In the genomic region with DNA sequence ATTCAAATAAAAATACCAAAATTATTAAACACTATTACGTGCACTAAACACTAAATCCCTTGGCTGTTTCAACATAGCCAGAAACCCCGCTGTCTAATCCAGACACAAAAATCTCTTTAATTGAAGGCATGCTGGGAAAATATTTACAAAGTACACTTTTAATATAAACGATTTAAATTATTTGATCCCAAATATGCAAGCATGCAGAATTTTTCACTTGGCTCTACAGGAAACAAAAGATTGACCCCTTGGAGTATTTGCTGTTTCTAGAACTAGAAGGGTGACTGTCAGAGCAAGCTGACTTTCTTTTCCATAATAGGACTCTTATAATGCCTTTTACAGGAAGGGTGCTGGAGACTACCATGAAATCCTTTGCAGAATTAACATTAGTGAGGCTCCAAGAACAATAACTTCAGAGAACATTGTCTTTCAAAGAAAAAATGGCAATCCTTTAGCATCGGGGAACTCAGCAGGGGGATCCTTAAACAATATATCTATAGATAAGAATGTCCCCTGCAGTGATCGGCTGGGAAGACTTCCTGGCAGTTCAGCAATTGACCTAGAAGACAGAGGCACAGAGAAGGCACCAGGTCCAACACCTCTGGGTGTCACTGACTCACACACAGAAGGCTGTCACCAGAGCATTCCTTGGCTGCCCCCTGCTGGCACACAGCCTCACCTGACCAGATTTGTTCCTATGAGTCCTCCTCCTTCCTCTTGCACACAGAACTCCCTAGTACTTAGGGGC, we compare ENCODE assay signal across 8 cellular contexts. TPM values are rescaled to one million over a fixed set of nuclear protein-coding genes. Genes with fewer than 3 reads are reported as not detected.
DNase-seq lines count a peak whose midpoint lies in the region; ATAC-seq, FAIRE-seq and TF ChIP-seq lines count a peak whose summit lies in the region.

No MANE protein-coding gene starts in this region.

- peaks cover 92% of the 10 kb centered on the region for H3K36me3 Mint-ChIP-seq in activated B cell treated with CpG ODN at 0.5 μM for 24 hours (ENCODE audit: low read depth)

- H3K4me3 ChIP-seq in A549 = no peak overlapping the region
- H3K4me3 ChIP-seq in lower leg skin (ENCODE audit: low read depth, poor library complexity, severe bottlenecking) = no peak overlapping the region

- no peak overlapping the region for H3K4me3 Mint-ChIP-seq in activated B cell treated with CpG ODN at 0.5 μM for 24 hours

- peak; percentile 88 to 95; a peak in 5 of 6 replicates for ATAC-seq in A549
- ATAC-seq in GM18498 (IDR thresholded peaks at IDR 0.05; ENCODE audit: unreplicated experiment) = peak; percentile 98
- ATAC-seq in HG02884 (IDR thresholded peaks at IDR 0.05; ENCODE audit: unreplicated experiment) = peak; percentile 97
- ATAC-seq in activated B cell treated with CpG ODN at 0.5 μM for 24 hours (ENCODE audit: low read depth) = peak; percentile 92

- no peak overlapping the region for H3K4me2 ChIP-seq in A549

- TF ChIP-seq RAD21 in A549 (conservative IDR thresholded peaks at IDR 0.05 in 1 of 2, IDR thresholded peaks at IDR 0.05 in 1 of 2) = peak; percentile 59 to 67

- CTCF ChIA-PET in A549 (lab: Yijun Ruan, JAX) = interaction anchor here (0.8 to 3.1 kb wide), 7 partner anchors 9 to 186 kb away, joined by 3 to 17 read pairs (median 4); no protein-coding TSS in a partner anchor
- CTCF ChIA-PET in activated B cell treated with CpG ODN at 0.5 μM for 24 hours (lab: Charles Lee) = interaction anchor here (0.8 to 3.6 kb wide), 8 partner anchors 19 to 205 kb away, joined by 3 to 40 read pairs (median 4); partner anchors contain the start of gene CCDC6

- H3K4me1 Mint-ChIP-seq in activated B cell treated with CpG ODN at 0.5 μM for 24 hours = peaks cover 17% of the 10 kb centered on the region

- no peaks in the 10 kb centered on the region for H3K9me3 ChIP-seq in A549

- TF ChIP-seq CTCF in A549 (IDR thresholded peaks at IDR 0.05) = peak; percentile 63
- no peak for TF ChIP-seq CTCF in activated B cell treated with CpG ODN at 0.5 μM for 24 hours (IDR thresholded peaks at IDR 0.05)
- TF ChIP-seq CTCF in lower leg skin (IDR thresholded peaks at IDR 0.05) = no peak

- no peaks in the 10 kb centered on the region for H3K9me3 Mint-ChIP-seq in activated B cell treated with CpG ODN at 0.5 μM for 24 hours

- H3K4me1 ChIP-seq in A549 = no peaks in the 10 kb centered on the region

- no peak for FAIRE-seq in A549 (lab: Jason Lieb, UNC)

- no peaks in the 10 kb centered on the region for H3K27me3 Mint-ChIP-seq in activated B cell treated with CpG ODN at 0.5 μM for 24 hours

- POLR2A ChIA-PET in A549 (lab: Yijun Ruan, JAX) = no interaction called here
- POLR2A ChIA-PET in activated B cell treated with CpG ODN at 0.5 μM for 24 hours (lab: Charles Lee) = no interaction called here

- no peak for TF ChIP-seq EP300 in A549 (IDR thresholded peaks at IDR 0.05)

- TF ChIP-seq POLR2A in A549 (IDR thresholded peaks at IDR 0.05; ENCODE audit: low read length) (no peak), lower leg skin (IDR thresholded peaks at IDR 0.05) (no peak)

- intact Hi-C loops in activated B cell treated with CpG ODN at 0.5 μM for 24 hours (cut with micrococcal nuclease) = loop anchor here (1.0 to 5.0 kb wide), 7 partner anchors 98 to 1026 kb away; partner anchors contain the start of gene SLC16A9
- intact Hi-C loops in lower leg skin (cut with DNase I; ENCODE audit: low total_unique reads) = loop anchor here (10.0 kb wide), 1 partner anchor 184 kb away; no protein-coding TSS in a partner anchor

- no peak overlapping the region for H3K27ac Mint-ChIP-seq in activated B cell treated with CpG ODN at 0.5 μM for 24 hours

- WGBS in A549 (ENCODE audit: missing lambda C conversion rate) = 70% methylated on average over 5 of the region's 5 CpGs
- WGBS in lower leg skin, 2 donors = 79 to 81% methylated on average over 5 of the region's 5 CpGs

- no peak overlapping the region for H3K27ac ChIP-seq in A549

- DNase-seq in A549 (ENCODE audit: low read depth in 1 of 2, low spot score in 1 of 2) = peak; percentile 51 to 66
- DNase-seq in NCI-H146 treated with DMSO at 0.1 percent for 48 hours (lab: John Stamatoyannopoulos, UW; ENCODE audit: unreplicated experiment) = peak; percentile 43
- DNase-seq in activated B cell treated with CpG ODN at 0.5 μM for 24 hours = peak; percentile 41
- peak; percentile 84 for DNase-seq in cerebellar cortex (ENCODE audit: low spot score)
- peak; percentile 41 to 91 for DNase-seq in lower leg skin (ENCODE audit: low spot score in 2 of 2)
- peak; percentile 33 for DNase-seq in stimulated activated CD8-positive, alpha-beta memory T cell treated with anti-CD3 and anti-CD28 coated beads, Interleukin-15, amount 100 ng/mL, for 24 hours (ENCODE audit: low read depth)

TF ChIP-seq in A549, 52 proteins besides CTCF, POLR2A, EP300 and RAD21:
- no peak for TF ChIP-seq CEBPB (IDR thresholded peaks at IDR 0.05)
- TF ChIP-seq MAFK (IDR thresholded peaks at IDR 0.05; ENCODE audit: partially characterized antibody) = peak; percentile 52
- TF ChIP-seq MAZ (IDR thresholded peaks at IDR 0.05; ENCODE audit: borderline replicate concordance, low read depth, low read length) = no peak
- TF ChIP-seq SMC3 (IDR thresholded peaks at IDR 0.05) = peak; percentile 63

RNA-seq across cellular contexts. Expression of gene MRLN, which starts 55.8 kb away (rescaled TPM):
- polyA plus RNA-seq in A549 (2011; rRNA removed) = not detected in 2 replicates
- polyA plus RNA-seq in A549 (2012; cell fraction: cytosol; rRNA removed) = not detected in 2 replicates
- polyA plus RNA-seq in A549 (2012; cell fraction: nucleus; rRNA removed) = 0.54 TPM in 1 of 2 replicates, not detected in the other
- not detected in 3 replicates for polyA plus RNA-seq in A549 (2017; fragmentation: RNase III; extraction: RNeasy Plus Mini Kit Qiagen cat#74134 plus additional on column Dnase treatment)
- not detected in 2 replicates for polyA minus RNA-seq in A549 (2011; rRNA and poly(A)+ RNA removed)
- total RNA-seq in activated B cell treated with CpG ODN at 0.5 μM for 24 hours = not detected in 2 replicates
- not detected for total RNA-seq in lower leg skin

Comparison
In these comparisons a context has a peak if more than half of its experiments do, and no peak if none do; other contexts are left out.
1. DNase-seq: peak in every context shown above with its lines; median percentile 84 in cerebellar cortex; 66 in lower leg skin; 58 in A549; 43 in NCI-H146 treated with DMSO at 0.1 percent for 48 hours; 41 in activated B cell treated with CpG ODN at 0.5 μM for 24 hours; 33 in stimulated activated CD8-positive, alpha-beta memory T cell treated with anti-CD3 and anti-CD28 coated beads, Interleukin-15, amount 100 ng/mL, for 24 hours.